1 cellular context compared by ENCODE assay signal in the genomic region with DNA sequence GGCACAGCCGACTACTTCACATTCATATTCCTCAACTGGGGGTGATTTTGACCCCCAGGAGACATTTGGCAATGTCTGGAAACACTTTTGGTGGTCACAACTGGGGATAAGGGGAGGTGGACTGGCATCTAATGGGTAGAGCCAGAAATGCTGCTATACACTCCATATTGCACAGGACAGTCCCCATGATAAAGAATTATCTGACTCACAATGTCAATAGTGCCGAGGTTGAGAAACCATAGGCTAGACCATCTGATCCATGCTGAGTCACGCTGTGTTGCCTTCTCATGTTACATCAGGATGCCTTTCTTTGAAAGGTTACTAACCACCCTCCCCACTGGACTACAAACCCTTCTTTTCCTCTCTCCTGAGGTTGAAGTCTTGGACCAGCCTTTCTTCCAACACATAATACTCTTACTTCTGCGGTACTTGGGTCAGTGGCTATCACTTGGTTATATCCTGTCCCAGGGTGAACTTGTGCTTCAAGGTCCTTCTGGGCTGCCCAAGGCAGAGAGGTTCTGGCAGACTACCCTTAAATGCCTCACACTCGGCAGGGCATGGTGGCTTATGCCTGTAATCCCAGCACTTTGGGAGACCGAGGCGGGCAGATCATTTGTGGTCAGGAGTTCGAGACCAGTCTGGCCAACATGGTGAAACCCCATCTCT.
TF ChIP-seq lines count a peak whose summit lies in the region.

No MANE protein-coding gene starts in this region.

TF ChIP-seq in HEK293, 187 proteins besides CTCF, POLR2A, EP300 and RAD21 (continued from another document):
- TF ChIP-seq, protein P1, sequence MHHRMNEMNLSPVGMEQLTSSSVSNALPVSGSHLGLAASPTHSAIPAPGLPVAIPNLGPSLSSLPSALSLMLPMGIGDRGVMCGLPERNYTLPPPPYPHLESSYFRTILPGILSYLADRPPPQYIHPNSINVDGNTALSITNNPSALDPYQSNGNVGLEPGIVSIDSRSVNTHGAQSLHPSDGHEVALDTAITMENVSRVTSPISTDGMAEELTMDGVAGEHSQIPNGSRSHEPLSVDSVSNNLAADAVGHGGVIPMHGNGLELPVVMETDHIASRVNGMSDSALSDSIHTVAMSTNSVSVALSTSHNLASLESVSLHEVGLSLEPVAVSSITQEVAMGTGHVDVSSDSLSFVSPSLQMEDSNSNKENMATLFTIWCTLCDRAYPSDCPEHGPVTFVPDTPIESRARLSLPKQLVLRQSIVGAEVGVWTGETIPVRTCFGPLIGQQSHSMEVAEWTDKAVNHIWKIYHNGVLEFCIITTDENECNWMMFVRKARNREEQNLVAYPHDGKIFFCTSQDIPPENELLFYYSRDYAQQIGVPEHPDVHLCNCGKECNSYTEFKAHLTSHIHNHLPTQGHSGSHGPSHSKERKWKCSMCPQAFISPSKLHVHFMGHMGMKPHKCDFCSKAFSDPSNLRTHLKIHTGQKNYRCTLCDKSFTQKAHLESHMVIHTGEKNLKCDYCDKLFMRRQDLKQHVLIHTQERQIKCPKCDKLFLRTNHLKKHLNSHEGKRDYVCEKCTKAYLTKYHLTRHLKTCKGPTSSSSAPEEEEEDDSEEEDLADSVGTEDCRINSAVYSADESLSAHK (tag by site-specific recombination; IDR thresholded peaks at IDR 0.05), result no peak
- TF ChIP-seq ZBTB20 (tag by site-specific recombination; IDR thresholded peaks at IDR 0.05), result no peak
- TF ChIP-seq ZBTB8A (tag by site-specific recombination; IDR thresholded peaks at IDR 0.05), result no peak
- 0 out of 2 replicates have a peak, but pooled peaks have one; percentile 18 for TF ChIP-seq ZNF600 (tag by site-specific recombination; IDR thresholded peaks at IDR 0.05)
- TF ChIP-seq ZNF239 (tag by site-specific recombination; IDR thresholded peaks at IDR 0.05), result no peak
- no peak for TF ChIP-seq ZNF16 (tag by site-specific recombination; IDR thresholded peaks at IDR 0.05; ENCODE audit: low read depth)
- TF ChIP-seq ZIC2 (tag by site-specific recombination; IDR thresholded peaks at IDR 0.05), result peak; percentile 26
- no peak for TF ChIP-seq WT1 (tag by site-specific recombination; IDR thresholded peaks at IDR 0.05)
- no peak for TF ChIP-seq ZNF654 (tag by site-specific recombination; IDR thresholded peaks at IDR 0.05; ENCODE audit: low read depth)
- TF ChIP-seq MZF1 (tag by site-specific recombination; IDR thresholded peaks at IDR 0.05; ENCODE audit: borderline replicate concordance), result no peak
- peak; percentile 56 for TF ChIP-seq PRDM10 (tag by site-specific recombination; IDR thresholded peaks at IDR 0.05)
- TF ChIP-seq ZSCAN30 (tag by site-specific recombination; IDR thresholded peaks at IDR 0.05), result no peak
- TF ChIP-seq GLIS1 (tag by site-specific recombination; IDR thresholded peaks at IDR 0.05), result 0 out of 2 replicates have a peak, but pooled peaks have one; percentile 10
- 0 out of 2 replicates have a peak, but pooled peaks have one; percentile 35 for TF ChIP-seq ZNF660 (tag by site-specific recombination; IDR thresholded peaks at IDR 0.05)
- TF ChIP-seq ZNF624 (tag by site-specific recombination; IDR thresholded peaks at IDR 0.05), result no peak
- TF ChIP-seq ZNF354C (tag by site-specific recombination; IDR thresholded peaks at IDR 0.05; ENCODE audit: borderline replicate concordance, low read depth), result no peak
- peak; percentile 45 for TF ChIP-seq SP7 (tag by site-specific recombination; IDR thresholded peaks at IDR 0.05)
- TF ChIP-seq ZNF184 (tag by site-specific recombination; IDR thresholded peaks at IDR 0.05), result 0 out of 2 replicates have a peak, but pooled peaks have one; percentile 26
